Comparison of ENCODE assay signal across 1 cellular context in the genomic region with DNA sequence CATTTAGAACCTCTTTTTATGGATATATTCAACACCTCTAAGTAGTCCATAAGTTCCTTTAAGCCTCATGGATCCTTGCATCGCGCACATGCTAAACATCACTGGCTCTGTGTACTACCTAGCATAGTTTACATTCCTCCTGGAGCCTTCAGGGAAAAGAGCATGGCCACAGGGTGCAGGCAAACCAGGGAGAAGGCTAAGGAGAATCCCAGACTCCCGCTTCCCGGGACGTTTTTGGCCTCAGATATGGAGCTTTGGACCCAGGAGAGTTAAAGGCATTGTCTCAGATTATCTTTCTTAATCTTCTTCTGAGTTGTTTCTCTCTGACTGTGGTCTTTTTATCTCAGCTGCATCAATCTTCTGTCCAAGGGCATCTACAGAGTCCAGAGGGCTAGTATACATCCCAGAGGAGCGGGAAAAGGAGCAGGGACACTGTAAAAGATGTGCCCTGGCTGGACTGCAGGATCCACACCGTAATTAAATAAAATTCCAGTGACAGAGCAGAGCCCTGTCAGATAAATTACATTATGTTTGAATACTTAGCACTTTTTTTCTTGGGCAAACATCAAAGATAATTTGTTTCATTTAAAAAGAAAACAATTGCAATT.
TF ChIP-seq lines count a peak whose summit lies in the region.

No MANE protein-coding gene starts in this region.

TF ChIP-seq in HepG2, 621 proteins besides CTCF, POLR2A, EP300 and RAD21:
- TF ChIP-seq, protein P1, sequence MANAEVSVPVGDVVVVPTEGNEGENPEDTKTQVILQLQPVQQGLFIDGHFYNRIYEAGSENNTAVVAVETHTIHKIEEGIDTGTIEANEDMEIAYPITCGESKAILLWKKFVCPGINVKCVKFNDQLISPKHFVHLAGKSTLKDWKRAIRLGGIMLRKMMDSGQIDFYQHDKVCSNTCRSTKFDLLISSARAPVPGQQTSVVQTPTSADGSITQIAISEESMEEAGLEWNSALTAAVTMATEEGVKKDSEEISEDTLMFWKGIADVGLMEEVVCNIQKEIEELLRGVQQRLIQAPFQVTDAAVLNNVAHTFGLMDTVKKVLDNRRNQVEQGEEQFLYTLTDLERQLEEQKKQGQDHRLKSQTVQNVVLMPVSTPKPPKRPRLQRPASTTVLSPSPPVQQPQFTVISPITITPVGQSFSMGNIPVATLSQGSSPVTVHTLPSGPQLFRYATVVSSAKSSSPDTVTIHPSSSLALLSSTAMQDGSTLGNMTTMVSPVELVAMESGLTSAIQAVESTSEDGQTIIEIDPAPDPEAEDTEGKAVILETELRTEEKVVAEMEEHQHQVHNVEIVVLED (CRISPR knock-in tag; IDR thresholded peaks at IDR 0.05; ENCODE audit: borderline replicate concordance) = no peak
- TF ChIP-seq KDM2A (CRISPR knock-in tag; IDR thresholded peaks at IDR 0.05; ENCODE audit: borderline replicate concordance, low read depth) (no peak), ZNF430 (CRISPR knock-in tag; IDR thresholded peaks at IDR 0.05) (no peak), CEBPZ (IDR thresholded peaks at IDR 0.05; ENCODE audit: low read length) (no peak)
- TF ChIP-seq, protein P2, sequence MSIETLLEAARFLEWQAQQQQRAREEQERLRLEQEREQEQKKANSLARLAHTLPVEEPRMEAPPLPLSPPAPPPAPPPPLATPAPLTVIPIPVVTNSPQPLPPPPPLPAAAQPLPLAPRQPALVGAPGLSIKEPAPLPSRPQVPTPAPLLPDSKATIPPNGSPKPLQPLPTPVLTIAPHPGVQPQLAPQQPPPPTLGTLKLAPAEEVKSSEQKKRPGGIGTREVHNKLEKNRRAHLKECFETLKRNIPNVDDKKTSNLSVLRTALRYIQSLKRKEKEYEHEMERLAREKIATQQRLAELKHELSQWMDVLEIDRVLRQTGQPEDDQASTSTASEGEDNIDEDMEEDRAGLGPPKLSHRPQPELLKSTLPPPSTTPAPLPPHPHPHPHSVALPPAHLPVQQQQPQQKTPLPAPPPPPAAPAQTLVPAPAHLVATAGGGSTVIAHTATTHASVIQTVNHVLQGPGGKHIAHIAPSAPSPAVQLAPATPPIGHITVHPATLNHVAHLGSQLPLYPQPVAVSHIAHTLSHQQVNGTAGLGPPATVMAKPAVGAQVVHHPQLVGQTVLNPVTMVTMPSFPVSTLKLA (IDR thresholded peaks at IDR 0.05) = peak; percentile 29; the same call in 1 of the 2 replicates
TF ChIP-seq in HepG2: peak in this region for 1.
